In the genomic region with DNA sequence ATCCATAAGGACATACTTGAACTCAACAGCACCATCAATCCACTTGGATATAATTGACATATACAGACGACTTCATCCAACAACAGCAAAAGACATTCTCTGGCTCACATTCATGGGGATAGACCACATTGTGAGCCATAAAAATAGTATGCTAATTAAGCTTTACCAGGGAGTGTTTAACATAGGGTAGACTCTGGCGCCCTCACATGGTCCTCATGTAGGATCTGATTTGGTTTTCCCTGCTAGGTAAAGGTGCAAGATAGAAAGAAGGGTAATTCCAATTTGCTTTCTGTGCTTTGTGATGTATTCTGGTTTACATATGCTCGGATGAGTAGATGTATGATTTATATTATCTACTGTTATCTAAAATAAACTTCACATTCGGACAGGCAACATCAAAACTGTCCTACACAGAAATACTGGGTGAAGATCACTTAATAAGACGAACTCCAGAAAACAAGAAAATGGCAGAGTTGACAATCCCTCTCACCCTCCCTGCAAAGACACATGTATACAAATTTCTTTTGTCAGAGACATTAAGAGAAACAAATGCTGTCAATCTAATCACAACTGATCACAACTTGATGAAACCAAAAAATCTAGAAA, we compare ENCODE assay signal across 8 cellular contexts. TPM values are rescaled to one million over a fixed set of nuclear protein-coding genes. Genes with fewer than 3 reads are reported as not detected.
DNase-seq lines count a peak whose midpoint lies in the region; ATAC-seq and TF ChIP-seq lines count a peak whose summit lies in the region.

No MANE protein-coding gene starts in this region.

- TF ChIP-seq CTCF in PC-9 (conservative IDR thresholded peaks at IDR 0.05) = peak; percentile 66
- TF ChIP-seq CTCF in esophagus squamous epithelium (IDR thresholded peaks at IDR 0.05) = peak in 4 of 6 experiments; percentile 30 to 55 (median 35)
- TF ChIP-seq CTCF in spleen (IDR thresholded peaks at IDR 0.05 in 8 of 11, conservative IDR thresholded peaks at IDR 0.05 in 3 of 11) = peak in 2 of 11 experiments; percentile 8 to 12

- intact Hi-C loops in PC-9 (cut with micrococcal nuclease; ENCODE audit: unreplicated experiment) = no loop called here
- intact Hi-C loops in esophagus squamous epithelium (cut with DNase I) = no loop called here
- intact Hi-C loops in spleen (cut with DNase I; ENCODE audit: low total_unique reads) = no loop called here

- H3K27ac ChIP-seq in PC-9 (no peak overlapping the region), esophagus squamous epithelium (no peak overlapping the region), spleen (no peak overlapping the region)

- H3K36me3 ChIP-seq in PC-9 (ENCODE audit: low read depth) (no peaks in the 10 kb centered on the region), esophagus squamous epithelium (no peaks in the 10 kb centered on the region), spleen (no peaks in the 10 kb centered on the region)

- 31 to 33% methylated on average over 5 of the region's 5 CpGs for WGBS in esophagus squamous epithelium, 2 donors
- 25 to 31% (median 29%) methylated on average over 5 of the region's 5 CpGs for WGBS in spleen, 5 donors

- H3F3A ChIP-seq in PC-9 (ENCODE audit: insufficient read depth, low read depth) = no peaks in the 10 kb centered on the region

- H3K4me2 ChIP-seq in PC-9 = no peak overlapping the region

- no TSS peak for BruUV-seq in PC-9 (replicated peaks; lab: Mats Ljungman, UMichigan)

- 0 out of 2 replicates have a peak, but pooled peaks cover 4% of the 10 kb centered on the region for H3K4me1 ChIP-seq in PC-9 (replicated peaks; ENCODE audit: insufficient read depth)
- H3K4me1 ChIP-seq in esophagus squamous epithelium = peaks cover 0 to 8% (median 3%) of the 10 kb centered on the region in 3 donors
- peaks cover 0 to 19% (median 9%) of the 10 kb centered on the region in 6 donors for H3K4me1 ChIP-seq in spleen

- H3K27me3 ChIP-seq in PC-9 (ENCODE audit: insufficient read depth, low read depth) (no peaks in the 10 kb centered on the region), esophagus squamous epithelium (peaks cover 0 to 57% (median 15%) of the 10 kb centered on the region in 4 donors), spleen (replicated peaks in 1 of 7) (peaks cover 0 to 49% (median 20%) of the 10 kb centered on the region in 7 donors)

- POLR2A ChIA-PET in PC-9 (lab: Charles Lee; ENCODE audit: unreplicated experiment) = interaction anchor here (0.6 kb wide), 1 partner anchor 1060 kb away, joined by 10 read pairs; no protein-coding TSS in a partner anchor

- no peak overlapping the region for H3K4me3 ChIP-seq in Jurkat, Clone E6-1 (ENCODE audit: low read length)
- H3K4me3 ChIP-seq in PC-9 (no peak overlapping the region), esophagus squamous epithelium (no peak overlapping the region), spleen (no peak overlapping the region)

- no peak for TF ChIP-seq POLR2A in esophagus squamous epithelium (IDR thresholded peaks at IDR 0.05)
- TF ChIP-seq POLR2A in spleen (IDR thresholded peaks at IDR 0.05) = no peak

- H3K9me2 ChIP-seq in PC-9 (ENCODE audit: insufficient read depth) = no peaks in the 10 kb centered on the region

- H3K79me2 ChIP-seq in PC-9 (ENCODE audit: low read depth) = no peaks in the 10 kb centered on the region

- H3K9me3 ChIP-seq in PC-9 (ENCODE audit: insufficient read depth, low read depth) = no peaks in the 10 kb centered on the region
- no peaks in the 10 kb centered on the region for H3K9me3 ChIP-seq in esophagus squamous epithelium
- no peaks in the 10 kb centered on the region for H3K9me3 ChIP-seq in spleen

- DNase-seq in DMS153 treated with DMSO at 0.1 percent for 48 hours (lab: John Stamatoyannopoulos, UW; ENCODE audit: unreplicated experiment) = peak; percentile 86
- peak; percentile 26 for DNase-seq in Jurkat, Clone E6-1 (ENCODE audit: low read depth, low spot score)
- peak in 1 of 2 experiments; percentile 11 for DNase-seq in PC-9
- no peak for DNase-seq in esophagus squamous epithelium (lab: John Stamatoyannopoulos, UW)
- DNase-seq in pulmonary artery endothelial cell (ENCODE audit: low read depth, low spot score) = peak; percentile 8
- DNase-seq in spleen = no peak

- H2AFZ ChIP-seq in PC-9 = no peak overlapping the region

- CTCF ChIA-PET in PC-9 (lab: Charles Lee) = interaction anchor here (0.5 to 1.0 kb wide), 4 partner anchors 52 to 124 kb away, joined by 3 to 5 read pairs (median 4); no protein-coding TSS in a partner anchor

- ATAC-seq in HG02852 (IDR thresholded peaks at IDR 0.05; ENCODE audit: unreplicated experiment) = no peak
- ATAC-seq in GM21528 (IDR thresholded peaks at IDR 0.05; ENCODE audit: low FRiP score, unreplicated experiment) = no peak

- no peaks in the 10 kb centered on the region for H4K20me1 ChIP-seq in PC-9 (ENCODE audit: insufficient read depth)

RNA-seq across cellular contexts. Expression of gene CR1L, which starts 27.7 kb away (rescaled TPM):
- polyA plus RNA-seq in Jurkat, Clone E6-1 (2012; ENCODE audit: insufficient read depth, insufficient read length) = not detected
- total RNA-seq in PC-9 (2021) (not detected in 2 replicates), esophagus squamous epithelium (not detected), pulmonary artery endothelial cell (not detected in 2 replicates), spleen (1 to 10 TPM in 5 of 7 donors, under 1 TPM in 2; 0.77 to 7.1 (median 1.4) TPM)
- 1 to 10 TPM in 2 of 3 donors, under 1 TPM in 1; 0.63 to 1.6 (median 1.0) TPM for polyA plus RNA-seq in spleen

Comparison
In these comparisons a context has a peak if more than half of its experiments do, and no peak if none do; other contexts are left out.
1. DNase-seq: peak in DMS153 treated with DMSO at 0.1 percent for 48 hours (single experiment), Jurkat, Clone E6-1 (single experiment) and pulmonary artery endothelial cell (single experiment); none in esophagus squamous epithelium (single experiment) and spleen (single experiment).